In genomic region chr1:4017636-4018365, GRCh38 we compare ENCODE assay signal across 16 cellular contexts.
"Had no signal": no experiment of that assay in that cellular context is flagged by ENCODE, and none has a peak within 500 bp of the region (broad histone marks: within the 10 kb centered on the region; RNA-seq: fewer than 3 reads in every experiment).

No MANE protein-coding gene starts in this region.

- H3K27me3 ChIP-seq: ascending aorta, colonic mucosa had no signal

- ATAC-seq: activated naive CD4-positive, alpha-beta T cell treated with anti-CD3 and anti-CD28 coated beads, Interleukin-2, amount 50 U/mL, for 72 hours; left colon; sciatic nerve; T-helper 17 cell had no signal

- H3K4me3 Mint-ChIP-seq: central memory CD8-positive, alpha-beta T cell; memory B cell; nephron; T-helper 17 cell had no signal

- DNase-seq: activated CD4-positive, alpha-beta T cell treated with anti-CD3 and anti-CD28 coated beads for 4 hours; activated CD4-positive, alpha-beta T cell treated with anti-CD3 and anti-CD28 coated beads, Interleukin-2, amount 50 U/mL, for 48 hours; activated CD4-positive, CD25-positive, alpha-beta regulatory T cell; colonic mucosa; left colon; stimulated activated CD4-positive, alpha-beta T cell treated with anti-CD3 and anti-CD28 coated beads, Interleukin-4, amount 100 ng/mL, for 1 hour; stimulated activated naive CD4-positive, alpha-beta T cell; SW 1271; T-helper 17 cell had no signal

- H3K9me3 Mint-ChIP-seq: activated naive CD4-positive, alpha-beta T cell treated with anti-CD3 and anti-CD28 coated beads, Interleukin-2, amount 50 U/mL, for 72 hours; central memory CD8-positive, alpha-beta T cell; nephron had no signal

- H3K36me3 Mint-ChIP-seq: activated naive CD4-positive, alpha-beta T cell treated with anti-CD3 and anti-CD28 coated beads, Interleukin-2, amount 50 U/mL, for 72 hours had no signal

- H3K4me3 ChIP-seq: ascending aorta, colonic mucosa, smooth muscle cell had no signal

- H3K27ac ChIP-seq: ascending aorta, colonic mucosa had no signal

- H3K27ac Mint-ChIP-seq: activated naive CD4-positive, alpha-beta T cell treated with anti-CD3 and anti-CD28 coated beads, Interleukin-2, amount 50 U/mL, for 72 hours; memory B cell; nephron; T-helper 17 cell had no signal

- H3K9me3 ChIP-seq: ascending aorta, colonic mucosa had no signal

- H3K4me2 ChIP-seq: smooth muscle cell had no signal

- H3K36me3 ChIP-seq: ascending aorta, colonic mucosa had no signal

- H3K4me1 ChIP-seq: ascending aorta, colonic mucosa had no signal
